25 cellular contexts compared by ENCODE assay signal in the genomic region with DNA sequence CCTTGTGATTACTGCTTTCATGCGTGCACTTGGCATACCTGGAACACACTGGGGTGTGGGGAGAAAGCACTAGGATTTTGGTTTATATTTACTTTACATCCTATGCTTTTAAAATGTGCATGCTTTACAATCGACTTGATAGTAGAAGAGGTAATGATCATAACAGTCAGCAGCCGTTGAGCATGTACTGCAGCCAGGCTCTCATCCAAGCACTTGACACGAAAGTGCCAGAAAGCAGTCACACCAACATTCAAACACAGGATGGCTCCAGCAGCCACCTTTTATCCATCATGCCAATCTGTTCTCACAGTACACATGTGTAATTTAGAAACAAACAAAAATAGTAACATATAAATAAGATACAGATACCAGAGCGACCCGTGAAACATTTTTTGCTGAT. TPM values are rescaled to one million over a fixed set of nuclear protein-coding genes. Genes with fewer than 3 reads are reported as not detected.
DNase-seq lines count a peak whose midpoint lies in the region; ATAC-seq lines count a peak whose summit lies in the region.
"Had no signal": no experiment of that assay in that cellular context is flagged by ENCODE, and none has a peak within 500 bp of the region (broad histone marks: within the 10 kb centered on the region; RNA-seq: fewer than 3 reads in every experiment).

No MANE protein-coding gene starts in this region.

- no peak overlapping the region for H3K27ac Mint-ChIP-seq in stimulated activated naive CD8-positive, alpha-beta T cell treated with anti-CD3 and anti-CD28 coated beads, Interleukin-15, Interleukin-2, amounts not matched to agents 100 ng/mL and 50 ng/mL, for 24 hours
- no peak overlapping the region for H3K27ac Mint-ChIP-seq in stimulated activated naive CD8-positive, alpha-beta T cell treated with anti-CD3 and anti-CD28 coated beads, Interleukin-15, amount 100 ng/mL, for 72 hours
- H3K27ac Mint-ChIP-seq in naive thymus-derived CD8-positive, alpha-beta T cell = peak overlapping the region in 4 of 10 donors; percentile 0 to 76 (median 36)
- H3K27ac Mint-ChIP-seq: activated CD8-positive, alpha-beta memory T cell treated with anti-CD3 and anti-CD28 coated beads, Interleukin-2, amount 10 ng/mL, durations not matched to agents 7 days and 5 days had no signal

- peaks cover 12% of the 10 kb centered on the region for H3K4me1 Mint-ChIP-seq in stimulated activated naive CD8-positive, alpha-beta T cell treated with anti-CD3 and anti-CD28 coated beads, Interleukin-15, Interleukin-2, amounts not matched to agents 100 ng/mL and 50 ng/mL, for 24 hours (ENCODE audit: low read depth)
- H3K4me1 Mint-ChIP-seq in stimulated activated naive CD8-positive, alpha-beta T cell treated with anti-CD3 and anti-CD28 coated beads, Interleukin-15, amount 100 ng/mL, for 72 hours = peaks cover 20% of the 10 kb centered on the region
- peaks cover 13 to 41% (median 20%) of the 10 kb centered on the region in 4 donors for H3K4me1 Mint-ChIP-seq in naive thymus-derived CD8-positive, alpha-beta T cell

- POLR2A ChIA-PET in naive thymus-derived CD8-positive, alpha-beta T cell (lab: Charles Lee) = no interaction called here

- H3K36me3 Mint-ChIP-seq in stimulated activated naive CD8-positive, alpha-beta T cell treated with anti-CD3 and anti-CD28 coated beads, Interleukin-15, Interleukin-2, amounts not matched to agents 100 ng/mL and 50 ng/mL, for 24 hours (ENCODE audit: low read depth) = peaks cover 14% of the 10 kb centered on the region
- H3K36me3 Mint-ChIP-seq in naive thymus-derived CD8-positive, alpha-beta T cell = peaks cover 5 to 16% (median 9%) of the 10 kb centered on the region in 3 donors

- no peak for ATAC-seq in stimulated activated naive CD8-positive, alpha-beta T cell treated with anti-CD3 and anti-CD28 coated beads, Interleukin-15, amount 100 ng/mL, for 72 hours
- ATAC-seq in naive thymus-derived CD8-positive, alpha-beta T cell = no peak
- ATAC-seq in GM21717 (IDR thresholded peaks at IDR 0.05; ENCODE audit: unreplicated experiment) (no peak), GM18511 (IDR thresholded peaks at IDR 0.05; ENCODE audit: unreplicated experiment) (no peak)
- ATAC-seq: activated CD4-positive, CD25-positive, alpha-beta regulatory T cell treated with anti-CD3 and anti-CD28 coated beads, Interleukin-2, amount 50 U/mL, for 24 hours; activated CD8-positive, alpha-beta memory T cell treated with anti-CD3 and anti-CD28 coated beads, Interleukin-2, amount 10 ng/mL, durations not matched to agents 7 days and 5 days; left lobe of liver; stimulated activated naive CD8-positive, alpha-beta T cell treated with anti-CD3 and anti-CD28 coated beads, Interleukin-15, Interleukin-2, amounts not matched to agents 100 U/mL and 50 U/mL, for 24 hours had no signal

- DNase-seq in NCI-H510A treated with DMSO at 0.1 percent for 48 hours (lab: John Stamatoyannopoulos, UW) = peak; percentile 24
- no peak for DNase-seq in NCI-H510A (lab: John Stamatoyannopoulos, UW)
- no peak for DNase-seq in stimulated activated naive CD8-positive, alpha-beta T cell treated with anti-CD3 and anti-CD28 coated beads, Interleukin-15, amount 100 ng/mL, for 72 hours
- DNase-seq in naive thymus-derived CD8-positive, alpha-beta T cell = no peak
- DNase-seq in SW480 (ENCODE audit: low spot score) = no peak
- DNase-seq: activated CD8-positive, alpha-beta memory T cell treated with anti-CD3 and anti-CD28 coated beads, Interleukin-2, amount 10 ng/mL, durations not matched to agents 7 days and 5 days; activated naive CD4-positive, alpha-beta T cell treated with Interleukin-2 at 50 U/mL for 16 hours; H7; Kasumi-1; NCI-H1092; NCI-H2081 treated with DMSO at 0.1 percent for 48 hours; NCI-H69; pancreas; stimulated activated CD4-positive, alpha-beta T cell treated with anti-CD3 and anti-CD28 coated beads, Interleukin-1b, Interleukin-23, amount 100 ng/mL, for 48 hours; stimulated activated naive CD8-positive, alpha-beta T cell treated with anti-CD3 and anti-CD28 coated beads, Interleukin-15, Interleukin-2, amounts not matched to agents 100 U/mL and 50 U/mL, for 24 hours; upper lobe of left lung had no signal

- H3K9me3 Mint-ChIP-seq in stimulated activated naive CD8-positive, alpha-beta T cell treated with anti-CD3 and anti-CD28 coated beads, Interleukin-15, Interleukin-2, amounts not matched to agents 100 ng/mL and 50 ng/mL, for 24 hours = peaks cover 7% of the 10 kb centered on the region
- peaks cover 13 to 15% of the 10 kb centered on the region in 2 donors for H3K9me3 Mint-ChIP-seq in stimulated activated naive CD8-positive, alpha-beta T cell treated with anti-CD3 and anti-CD28 coated beads, Interleukin-15, amount 100 ng/mL, for 72 hours
- H3K9me3 Mint-ChIP-seq in naive thymus-derived CD8-positive, alpha-beta T cell = peaks cover 0 to 16% (median 6%) of the 10 kb centered on the region in 9 donors

- no peaks in the 10 kb centered on the region for H3K27me3 Mint-ChIP-seq in stimulated activated naive CD8-positive, alpha-beta T cell treated with anti-CD3 and anti-CD28 coated beads, Interleukin-15, Interleukin-2, amounts not matched to agents 100 ng/mL and 50 ng/mL, for 24 hours
- no peaks in the 10 kb centered on the region for H3K27me3 Mint-ChIP-seq in stimulated activated naive CD8-positive, alpha-beta T cell treated with anti-CD3 and anti-CD28 coated beads, Interleukin-15, amount 100 ng/mL, for 72 hours
- no peaks in the 10 kb centered on the region for H3K27me3 Mint-ChIP-seq in naive thymus-derived CD8-positive, alpha-beta T cell

- H3K4me3 Mint-ChIP-seq in stimulated activated naive CD8-positive, alpha-beta T cell treated with anti-CD3 and anti-CD28 coated beads, Interleukin-15, Interleukin-2, amounts not matched to agents 100 ng/mL and 50 ng/mL, for 24 hours = peak overlapping the region; percentile 33
- H3K4me3 Mint-ChIP-seq in stimulated activated naive CD8-positive, alpha-beta T cell treated with anti-CD3 and anti-CD28 coated beads, Interleukin-15, amount 100 ng/mL, for 72 hours = no peak overlapping the region
- peak overlapping the region in 8 of 10 donors; percentile 23 to 88 (median 68) for H3K4me3 Mint-ChIP-seq in naive thymus-derived CD8-positive, alpha-beta T cell
- H3K4me3 Mint-ChIP-seq: activated CD8-positive, alpha-beta memory T cell treated with anti-CD3 and anti-CD28 coated beads, Interleukin-2, amount 10 ng/mL, durations not matched to agents 7 days and 5 days had no signal

RNA-seq across cellular contexts. Expression of gene FAM241B, which starts 1.2 kb away (rescaled TPM):
- 10 to 100 TPM; 11.2 to 15.2 TPM for total RNA-seq in naive thymus-derived CD8-positive, alpha-beta T cell
- 10 to 100 TPM; 12.3 to 18.5 (median 16.0) TPM for polyA plus RNA-seq in naive thymus-derived CD8-positive, alpha-beta T cell
- total RNA-seq: mononuclear cell had no signal

RNA-seq across cellular contexts. Expression of gene NEUROG3, which starts 55.7 kb away (rescaled TPM):
- not detected for total RNA-seq in naive thymus-derived CD8-positive, alpha-beta T cell
- polyA plus RNA-seq in naive thymus-derived CD8-positive, alpha-beta T cell = under 1 TPM in 1 of 3 donors, not detected in 2; 0.28 TPM
- total RNA-seq: A673; activated CD8-positive, alpha-beta memory T cell treated with anti-CD3 and anti-CD28 coated beads, Interleukin-2, amount 10 ng/mL, durations not matched to agents 7 days and 5 days; fibroblast of lung; left lobe of liver; mononuclear cell; SK-MEL-5; upper lobe of left lung had no signal
- polyA plus RNA-seq: fibroblast of lung, pancreas had no signal

Comparison
In these comparisons a context has a peak if more than half of its experiments do, and no peak if none do; other contexts are left out.
1. H3K4me3 Mint-ChIP-seq: peak in stimulated activated naive CD8-positive, alpha-beta T cell treated with anti-CD3 and anti-CD28 coated beads, Interleukin-15, Interleukin-2, amounts not matched to agents 100 ng/mL and 50 ng/mL, for 24 hours (single experiment) and naive thymus-derived CD8-positive, alpha-beta T cell (8 of 10); none in stimulated activated naive CD8-positive, alpha-beta T cell treated with anti-CD3 and anti-CD28 coated beads, Interleukin-15, amount 100 ng/mL, for 72 hours (0 of 2).